17 cellular contexts compared by ENCODE assay signal in the genomic region with DNA sequence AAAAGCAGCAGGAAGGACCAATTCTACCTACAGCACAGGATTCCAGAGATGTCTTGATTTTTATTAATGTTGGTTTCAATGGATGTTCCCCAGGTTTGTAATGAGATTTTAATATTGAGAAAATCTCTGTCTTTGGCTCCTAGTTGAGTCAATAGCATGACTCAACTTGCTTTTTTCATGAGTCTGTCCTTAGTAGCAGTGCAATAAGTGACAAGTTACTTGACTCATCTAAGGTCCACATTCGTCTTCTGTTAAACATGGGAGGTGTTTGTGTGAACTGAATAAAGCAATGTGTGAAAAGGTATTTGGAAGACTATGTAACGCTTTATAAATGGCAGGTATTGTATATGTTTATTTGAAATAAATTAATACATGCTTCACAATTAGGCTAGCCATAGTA.
"Had no signal": no experiment of that assay in that cellular context is flagged by ENCODE, and none has a peak within 500 bp of the region (broad histone marks: within the 10 kb centered on the region; RNA-seq: fewer than 3 reads in every experiment).

No MANE protein-coding gene starts in this region.

- H3K9me3 ChIP-seq: heart right ventricle, lower lobe of right lung, ovary, psoas muscle, suprapubic skin, vagina had no signal

- ATAC-seq: effector memory CD8-positive, alpha-beta T cell; lower lobe of right lung; natural killer cell; psoas muscle; stimulated activated naive CD8-positive, alpha-beta T cell treated with anti-CD3 and anti-CD28 coated beads, Interleukin-15, amount 100 ng/mL, for 72 hours had no signal

- H3K4me1 ChIP-seq: adrenal gland, lower lobe of right lung, psoas muscle had no signal

- H3K27me3 ChIP-seq: adrenal gland, cardiac muscle cell, heart right ventricle, ovary, suprapubic skin, vagina had no signal

- DNase-seq: activated CD4-positive, alpha-beta T cell treated with anti-CD3 and anti-CD28 coated beads, Interleukin-2, amount 10 ng/mL, durations not matched to agents 7 days and 5 days; activated CD8-positive, alpha-beta memory T cell treated with anti-CD3 and anti-CD28 coated beads, Interleukin-2, amount 50 U/mL, for 48 hours; activated effector memory CD4-positive, alpha-beta T cell treated with Interleukin-2 at 50 U/mL for 16 hours; activated T-cell treated with anti-CD3 and anti-CD28 coated beads, Interleukin-2, amount 50 U/mL, for 48 hours; adrenal gland; effector memory CD8-positive, alpha-beta T cell; heart right ventricle; left cardiac atrium; lower lobe of right lung; natural killer cell; ovary; psoas muscle; stimulated activated naive CD8-positive, alpha-beta T cell treated with anti-CD3 and anti-CD28 coated beads, Interleukin-15, amount 100 ng/mL, for 72 hours; T1000 had no signal

- H3K4me3 ChIP-seq: adrenal gland, cardiac muscle cell, heart right ventricle, lower lobe of right lung, ovary, psoas muscle, suprapubic skin, vagina had no signal

- H3K36me3 ChIP-seq: adrenal gland, cardiac muscle cell, heart right ventricle, lower lobe of right lung, ovary, suprapubic skin, vagina had no signal
